Comparison of ENCODE assay signal across 12 cellular contexts in the genomic region with DNA sequence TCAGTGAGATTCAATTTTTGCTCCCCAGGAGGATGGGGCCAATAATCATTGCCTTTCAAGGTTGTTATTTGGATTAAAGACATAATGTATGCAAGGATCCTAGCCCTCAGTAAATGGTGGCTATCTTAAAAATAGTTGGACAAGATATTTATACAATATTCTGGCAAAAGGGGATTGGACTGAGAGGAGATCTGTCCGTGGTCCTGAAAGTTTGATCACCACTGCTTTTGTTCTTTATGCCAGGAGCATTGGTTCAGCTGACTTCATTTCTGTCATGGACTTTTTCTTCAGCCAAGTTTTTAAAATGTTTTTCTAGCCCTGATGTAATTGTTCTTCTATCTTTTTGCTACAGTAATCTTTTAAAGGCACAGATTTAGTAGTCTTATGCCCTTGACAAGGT.
DNase-seq lines count a peak whose midpoint lies in the region; ATAC-seq and TF ChIP-seq lines count a peak whose summit lies in the region.
"Had no signal": no experiment of that assay in that cellular context is flagged by ENCODE, and none has a peak within 500 bp of the region (broad histone marks: within the 10 kb centered on the region; RNA-seq: fewer than 3 reads in every experiment).

No MANE protein-coding gene starts in this region.

- no peak overlapping the region for H3K9ac ChIP-seq in GM23248

- no peak overlapping the region for H3K4me2 ChIP-seq in GM23248 (ENCODE audit: unreplicated experiment)

- H3K27me3 Mint-ChIP-seq in naive thymus-derived CD8-positive, alpha-beta T cell: peaks cover 2 to 26% (median 17%) of the 10 kb centered on the region in 5 donors

- DNase-seq in AG08396 (ENCODE audit: low spot score): peak; percentile 22
- DNase-seq in GM23248: peak; percentile 60
- DNase-seq in SW480 (ENCODE audit: low spot score): peak; percentile 42
- peak; percentile 18 for DNase-seq in germinal center (ENCODE audit: low spot score)
- no peak for DNase-seq in tibial artery
- no peak for DNase-seq in naive thymus-derived CD8-positive, alpha-beta T cell
- DNase-seq: left lung; NCI-H524 treated with DMSO at 0.1 percent for 48 hours; stimulated activated naive CD8-positive, alpha-beta T cell treated with anti-CD3 and anti-CD28 coated beads, Interleukin-15, Interleukin-2, amounts not matched to agents 100 U/mL and 50 U/mL, for 24 hours had no signal

- no peak overlapping the region for H3K27ac Mint-ChIP-seq in naive thymus-derived CD8-positive, alpha-beta T cell

- no peaks in the 10 kb centered on the region for H3K9me2 ChIP-seq in GM23248 (ENCODE audit: insufficient read depth)

- H3K36me3 ChIP-seq in GM23248 (ENCODE audit: low read depth): no peaks in the 10 kb centered on the region
- H3K36me3 ChIP-seq in tibial artery: no peaks in the 10 kb centered on the region
- H3K36me3 ChIP-seq: left lung had no signal

- peaks cover 0 to 9% (median 0%) of the 10 kb centered on the region in 9 donors for H3K9me3 Mint-ChIP-seq in naive thymus-derived CD8-positive, alpha-beta T cell
- H3K9me3 Mint-ChIP-seq: central memory CD8-positive, alpha-beta T cell had no signal

- no peak overlapping the region for H3K27ac ChIP-seq in GM23248
- H3K27ac ChIP-seq in tibial artery: no peak overlapping the region
- H3K27ac ChIP-seq: left lung had no signal

- H3K27me3 ChIP-seq in GM23248 (replicated peaks; ENCODE audit: insufficient read depth) (no peaks in the 10 kb centered on the region), tibial artery (peaks cover 0 to 3% of the 10 kb centered on the region in 2 donors)
- H3K27me3 ChIP-seq: left lung had no signal

- H3F3A ChIP-seq in GM23248 (ENCODE audit: insufficient read depth): no peaks in the 10 kb centered on the region

- H3K4me1 Mint-ChIP-seq in naive thymus-derived CD8-positive, alpha-beta T cell: no peaks in the 10 kb centered on the region
- H3K4me1 Mint-ChIP-seq: central memory CD8-positive, alpha-beta T cell had no signal

- no peak overlapping the region for H3K4me3 Mint-ChIP-seq in naive thymus-derived CD8-positive, alpha-beta T cell
- H3K4me3 Mint-ChIP-seq: central memory CD8-positive, alpha-beta T cell had no signal

- POLR2A ChIA-PET in naive thymus-derived CD8-positive, alpha-beta T cell (lab: Charles Lee): no interaction called here

- no peaks in the 10 kb centered on the region for H3K79me2 ChIP-seq in GM23248 (ENCODE audit: insufficient read depth)

- no peak overlapping the region for H2AFZ ChIP-seq in GM23248

- H3K36me3 Mint-ChIP-seq in naive thymus-derived CD8-positive, alpha-beta T cell: no peaks in the 10 kb centered on the region

- no peak for ATAC-seq in naive thymus-derived CD8-positive, alpha-beta T cell
- ATAC-seq in GM21381 (IDR thresholded peaks at IDR 0.05; ENCODE audit: unreplicated experiment): no peak
- no peak for ATAC-seq in GM21526 (IDR thresholded peaks at IDR 0.05; ENCODE audit: low FRiP score, unreplicated experiment)
- ATAC-seq: left lung; stimulated activated naive CD8-positive, alpha-beta T cell treated with anti-CD3 and anti-CD28 coated beads, Interleukin-15, Interleukin-2, amounts not matched to agents 100 U/mL and 50 U/mL, for 24 hours had no signal

- no peaks in the 10 kb centered on the region for H4K20me1 ChIP-seq in GM23248 (ENCODE audit: insufficient read depth)

- H3K9me3 ChIP-seq in GM23248 (ENCODE audit: low read depth) (no peaks in the 10 kb centered on the region), tibial artery (no peaks in the 10 kb centered on the region)
- H3K9me3 ChIP-seq: left lung had no signal

- intact Hi-C loops in tibial artery (cut with DNase I; ENCODE audit: low total_unique reads): no loop called here

- H3K4me1 ChIP-seq in GM23248 (ENCODE audit: insufficient read depth) (no peaks in the 10 kb centered on the region), tibial artery (no peaks in the 10 kb centered on the region)
- H3K4me1 ChIP-seq: left lung had no signal

- TF ChIP-seq CTCF in tibial artery (IDR thresholded peaks at IDR 0.05): no peak

- H3K4me3 ChIP-seq in GM23248: no peak overlapping the region
- H3K4me3 ChIP-seq in tibial artery: no peak overlapping the region
- H3K4me3 ChIP-seq: left lung had no signal

- WGBS in GM23248 (ENCODE audit: low coverage in 1 of 2, low lambda C conversion rate in 2 of 2, missing lambda C conversion rate in 2 of 2), 2 experiments: 0 to 12% methylated on average over 1 of the region's 1 CpG

- in situ Hi-C loops in GM23248 (cut with MboI): no loop called here

Comparison
In these comparisons a context has a peak if more than half of its experiments do, and no peak if none do; other contexts are left out.
1. DNase-seq: peak in AG08396 (single experiment), GM23248 (single experiment), SW480 (single experiment) and germinal center (single experiment); none in tibial artery (0 of 2) and naive thymus-derived CD8-positive, alpha-beta T cell (0 of 10).